Comparison of ENCODE assay signal across 2 cellular contexts in the genomic region with DNA sequence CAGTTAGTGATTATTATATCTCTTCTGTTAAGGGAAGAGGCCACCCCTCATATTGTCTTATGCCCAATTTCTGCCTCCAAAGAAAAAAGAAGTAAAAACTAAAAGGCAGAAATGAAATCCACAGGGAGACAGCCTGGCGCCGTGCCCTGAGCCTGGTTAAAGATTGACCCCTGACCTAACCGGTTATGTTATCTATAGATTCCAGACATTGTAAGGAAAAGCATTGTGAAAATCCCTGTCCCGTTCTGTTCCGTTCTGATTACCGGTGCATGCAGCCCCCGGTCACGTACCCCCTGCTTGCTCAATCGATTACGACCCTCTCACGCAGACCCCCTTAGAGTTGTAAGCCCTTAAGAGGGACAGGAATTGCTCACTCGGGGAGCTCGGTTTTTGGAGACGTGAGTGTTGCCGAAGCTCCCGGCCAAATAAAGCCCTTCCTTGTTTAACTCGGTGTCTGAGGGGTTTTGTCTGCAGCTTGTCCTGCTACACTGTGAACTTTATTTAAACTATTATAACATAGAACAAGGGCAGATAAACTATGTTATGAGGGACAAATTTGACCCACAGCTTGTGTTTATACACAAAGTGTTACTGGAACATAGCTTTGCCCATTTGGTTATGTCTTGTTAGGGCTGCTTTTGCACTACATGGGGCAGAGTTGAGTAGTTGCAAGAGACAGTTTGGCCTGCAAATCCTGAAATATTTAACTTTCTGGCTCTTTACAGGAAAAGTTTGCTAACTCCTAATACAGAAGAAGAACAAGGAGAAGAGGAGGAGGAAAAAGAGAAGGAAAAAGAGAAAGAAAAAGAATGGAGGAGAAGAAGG.
TF ChIP-seq lines count a peak whose summit lies in the region.

No MANE protein-coding gene starts in this region.

TF ChIP-seq in K562, 482 proteins besides CTCF, POLR2A, EP300 and RAD21 (continued from another document):
- TF ChIP-seq, protein P1, sequence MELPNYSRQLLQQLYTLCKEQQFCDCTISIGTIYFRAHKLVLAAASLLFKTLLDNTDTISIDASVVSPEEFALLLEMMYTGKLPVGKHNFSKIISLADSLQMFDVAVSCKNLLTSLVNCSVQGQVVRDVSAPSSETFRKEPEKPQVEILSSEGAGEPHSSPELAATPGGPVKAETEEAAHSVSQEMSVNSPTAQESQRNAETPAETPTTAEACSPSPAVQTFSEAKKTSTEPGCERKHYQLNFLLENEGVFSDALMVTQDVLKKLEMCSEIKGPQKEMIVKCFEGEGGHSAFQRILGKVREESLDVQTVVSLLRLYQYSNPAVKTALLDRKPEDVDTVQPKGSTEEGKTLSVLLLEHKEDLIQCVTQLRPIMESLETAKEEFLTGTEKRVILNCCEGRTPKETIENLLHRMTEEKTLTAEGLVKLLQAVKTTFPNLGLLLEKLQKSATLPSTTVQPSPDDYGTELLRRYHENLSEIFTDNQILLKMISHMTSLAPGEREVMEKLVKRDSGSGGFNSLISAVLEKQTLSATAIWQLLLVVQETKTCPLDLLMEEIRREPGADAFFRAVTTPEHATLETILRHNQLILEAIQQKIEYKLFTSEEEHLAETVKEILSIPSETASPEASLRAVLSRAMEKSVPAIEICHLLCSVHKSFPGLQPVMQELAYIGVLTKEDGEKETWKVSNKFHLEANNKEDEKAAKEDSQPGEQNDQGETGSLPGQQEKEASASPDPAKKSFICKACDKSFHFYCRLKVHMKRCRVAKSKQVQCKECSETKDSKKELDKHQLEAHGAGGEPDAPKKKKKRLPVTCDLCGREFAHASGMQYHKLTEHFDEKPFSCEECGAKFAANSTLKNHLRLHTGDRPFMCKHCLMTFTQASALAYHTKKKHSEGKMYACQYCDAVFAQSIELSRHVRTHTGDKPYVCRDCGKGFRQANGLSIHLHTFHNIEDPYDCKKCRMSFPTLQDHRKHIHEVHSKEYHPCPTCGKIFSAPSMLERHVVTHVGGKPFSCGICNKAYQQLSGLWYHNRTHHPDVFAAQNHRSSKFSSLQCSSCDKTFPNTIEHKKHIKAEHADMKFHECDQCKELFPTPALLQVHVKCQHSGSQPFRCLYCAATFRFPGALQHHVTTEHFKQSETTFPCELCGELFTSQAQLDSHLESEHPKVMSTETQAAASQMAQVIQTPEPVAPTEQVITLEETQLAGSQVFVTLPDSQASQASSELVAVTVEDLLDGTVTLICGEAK (IDR thresholded peaks at IDR 0.05): peak; percentile 75
- TF ChIP-seq, protein P1 (CRISPR knock-in tag; IDR thresholded peaks at IDR 0.05): no peak
- peak; percentile 80 for TF ChIP-seq TEAD4 (IDR thresholded peaks at IDR 0.05; ENCODE audit: low read length)
- TF ChIP-seq TEAD4 (CRISPR knock-in tag; IDR thresholded peaks at IDR 0.05; ENCODE audit: borderline replicate concordance): no peak
- TF ChIP-seq, protein P2, sequence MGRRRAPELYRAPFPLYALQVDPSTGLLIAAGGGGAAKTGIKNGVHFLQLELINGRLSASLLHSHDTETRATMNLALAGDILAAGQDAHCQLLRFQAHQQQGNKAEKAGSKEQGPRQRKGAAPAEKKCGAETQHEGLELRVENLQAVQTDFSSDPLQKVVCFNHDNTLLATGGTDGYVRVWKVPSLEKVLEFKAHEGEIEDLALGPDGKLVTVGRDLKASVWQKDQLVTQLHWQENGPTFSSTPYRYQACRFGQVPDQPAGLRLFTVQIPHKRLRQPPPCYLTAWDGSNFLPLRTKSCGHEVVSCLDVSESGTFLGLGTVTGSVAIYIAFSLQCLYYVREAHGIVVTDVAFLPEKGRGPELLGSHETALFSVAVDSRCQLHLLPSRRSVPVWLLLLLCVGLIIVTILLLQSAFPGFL (CRISPR knock-in tag; IDR thresholded peaks at IDR 0.05): no peak
- TF ChIP-seq ZNF445 (CRISPR knock-in tag; IDR thresholded peaks at IDR 0.05; ENCODE audit: low read depth): no peak
- TF ChIP-seq, protein P3, sequence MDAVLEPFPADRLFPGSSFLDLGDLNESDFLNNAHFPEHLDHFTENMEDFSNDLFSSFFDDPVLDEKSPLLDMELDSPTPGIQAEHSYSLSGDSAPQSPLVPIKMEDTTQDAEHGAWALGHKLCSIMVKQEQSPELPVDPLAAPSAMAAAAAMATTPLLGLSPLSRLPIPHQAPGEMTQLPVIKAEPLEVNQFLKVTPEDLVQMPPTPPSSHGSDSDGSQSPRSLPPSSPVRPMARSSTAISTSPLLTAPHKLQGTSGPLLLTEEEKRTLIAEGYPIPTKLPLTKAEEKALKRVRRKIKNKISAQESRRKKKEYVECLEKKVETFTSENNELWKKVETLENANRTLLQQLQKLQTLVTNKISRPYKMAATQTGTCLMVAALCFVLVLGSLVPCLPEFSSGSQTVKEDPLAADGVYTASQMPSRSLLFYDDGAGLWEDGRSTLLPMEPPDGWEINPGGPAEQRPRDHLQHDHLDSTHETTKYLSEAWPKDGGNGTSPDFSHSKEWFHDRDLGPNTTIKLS (IDR thresholded peaks at IDR 0.05; ENCODE audit: borderline replicate concordance, low read depth): no peak
- TF ChIP-seq SMARCA4 (IDR thresholded peaks at IDR 0.05): peak; percentile 66

TF ChIP-seq in HepG2, 621 proteins besides CTCF, POLR2A, EP300 and RAD21 (continued from another document and continues in another):
- TF ChIP-seq, protein P1 (IDR thresholded peaks at IDR 0.05): no peak
- TF ChIP-seq, protein P1 (CRISPR knock-in tag; IDR thresholded peaks at IDR 0.05): peak; percentile 94
- TF ChIP-seq SOX13 (IDR thresholded peaks at IDR 0.05) (no peak), SOX13 (CRISPR knock-in tag; conservative IDR thresholded peaks at IDR 0.05 in 1 of 2, IDR thresholded peaks at IDR 0.05 in 1 of 2) (peak in 1 of 2 experiments; percentile 33; a peak in 1 of 4 replicates), ISL2 (CRISPR knock-in tag; IDR thresholded peaks at IDR 0.05) (no peak), CEBPG (CRISPR knock-in tag; IDR thresholded peaks at IDR 0.05) (peak; percentile 39; the same call in 1 of the 2 replicates)
- TF ChIP-seq, protein P4, sequence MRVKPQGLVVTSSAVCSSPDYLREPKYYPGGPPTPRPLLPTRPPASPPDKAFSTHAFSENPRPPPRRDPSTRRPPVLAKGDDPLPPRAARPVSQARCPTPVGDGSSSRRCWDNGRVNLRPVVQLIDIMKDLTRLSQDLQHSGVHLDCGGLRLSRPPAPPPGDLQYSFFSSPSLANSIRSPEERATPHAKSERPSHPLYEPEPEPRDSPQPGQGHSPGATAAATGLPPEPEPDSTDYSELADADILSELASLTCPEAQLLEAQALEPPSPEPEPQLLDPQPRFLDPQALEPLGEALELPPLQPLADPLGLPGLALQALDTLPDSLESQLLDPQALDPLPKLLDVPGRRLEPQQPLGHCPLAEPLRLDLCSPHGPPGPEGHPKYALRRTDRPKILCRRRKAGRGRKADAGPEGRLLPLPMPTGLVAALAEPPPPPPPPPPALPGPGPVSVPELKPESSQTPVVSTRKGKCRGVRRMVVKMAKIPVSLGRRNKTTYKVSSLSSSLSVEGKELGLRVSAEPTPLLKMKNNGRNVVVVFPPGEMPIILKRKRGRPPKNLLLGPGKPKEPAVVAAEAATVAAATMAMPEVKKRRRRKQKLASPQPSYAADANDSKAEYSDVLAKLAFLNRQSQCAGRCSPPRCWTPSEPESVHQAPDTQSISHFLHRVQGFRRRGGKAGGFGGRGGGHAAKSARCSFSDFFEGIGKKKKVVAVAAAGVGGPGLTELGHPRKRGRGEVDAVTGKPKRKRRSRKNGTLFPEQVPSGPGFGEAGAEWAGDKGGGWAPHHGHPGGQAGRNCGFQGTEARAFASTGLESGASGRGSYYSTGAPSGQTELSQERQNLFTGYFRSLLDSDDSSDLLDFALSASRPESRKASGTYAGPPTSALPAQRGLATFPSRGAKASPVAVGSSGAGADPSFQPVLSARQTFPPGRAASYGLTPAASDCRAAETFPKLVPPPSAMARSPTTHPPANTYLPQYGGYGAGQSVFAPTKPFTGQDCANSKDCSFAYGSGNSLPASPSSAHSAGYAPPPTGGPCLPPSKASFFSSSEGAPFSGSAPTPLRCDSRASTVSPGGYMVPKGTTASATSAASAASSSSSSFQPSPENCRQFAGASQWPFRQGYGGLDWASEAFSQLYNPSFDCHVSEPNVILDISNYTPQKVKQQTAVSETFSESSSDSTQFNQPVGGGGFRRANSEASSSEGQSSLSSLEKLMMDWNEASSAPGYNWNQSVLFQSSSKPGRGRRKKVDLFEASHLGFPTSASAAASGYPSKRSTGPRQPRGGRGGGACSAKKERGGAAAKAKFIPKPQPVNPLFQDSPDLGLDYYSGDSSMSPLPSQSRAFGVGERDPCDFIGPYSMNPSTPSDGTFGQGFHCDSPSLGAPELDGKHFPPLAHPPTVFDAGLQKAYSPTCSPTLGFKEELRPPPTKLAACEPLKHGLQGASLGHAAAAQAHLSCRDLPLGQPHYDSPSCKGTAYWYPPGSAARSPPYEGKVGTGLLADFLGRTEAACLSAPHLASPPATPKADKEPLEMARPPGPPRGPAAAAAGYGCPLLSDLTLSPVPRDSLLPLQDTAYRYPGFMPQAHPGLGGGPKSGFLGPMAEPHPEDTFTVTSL (CRISPR knock-in tag; IDR thresholded peaks at IDR 0.05; ENCODE audit: borderline replicate concordance): no peak
